ENCODE assay signal across 8 cellular contexts in the genomic region with DNA sequence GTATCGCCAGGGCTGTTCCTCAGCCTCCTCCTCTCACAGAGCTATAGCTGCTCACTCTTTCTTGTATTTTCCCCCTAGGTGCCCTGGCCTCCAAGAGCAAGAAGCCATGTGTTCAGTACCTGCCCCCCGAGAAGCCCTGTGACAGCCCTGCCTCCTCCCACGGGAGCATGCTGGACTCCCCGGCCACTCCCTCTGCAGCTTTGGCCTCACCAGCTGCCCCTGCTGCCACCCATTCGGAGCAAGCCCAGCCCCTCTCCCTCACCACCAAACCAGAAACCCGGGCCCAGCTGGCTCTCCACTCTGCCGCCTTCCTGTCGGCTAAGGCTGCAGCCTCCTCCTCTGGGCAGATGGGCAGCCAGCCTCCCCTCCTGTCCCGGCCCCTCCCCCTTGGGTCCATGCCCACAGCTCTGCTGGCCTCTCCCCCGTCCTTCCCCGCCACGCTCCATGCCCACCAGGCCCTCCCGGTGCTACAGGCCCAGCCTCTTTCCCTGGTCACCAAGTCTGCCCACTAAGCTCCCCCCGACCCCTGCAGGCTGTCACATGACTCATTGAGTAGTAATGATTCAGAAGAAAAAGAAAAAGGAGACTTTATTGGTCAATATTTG. TPM values are rescaled to one million over a fixed set of nuclear protein-coding genes. Genes with fewer than 3 reads are reported as not detected.
DNase-seq lines count a peak whose midpoint lies in the region; FAIRE-seq and TF ChIP-seq lines count a peak whose summit lies in the region.

No MANE protein-coding gene starts in this region.

- H3K27me3 ChIP-seq in adipocyte (replicated peaks; ENCODE audit: control insufficient read depth, insufficient read depth, low read length) = no peaks in the 10 kb centered on the region
- no peaks in the 10 kb centered on the region for H3K27me3 ChIP-seq in layer of hippocampus (ENCODE audit: control insufficient read depth, insufficient read depth, low read length)
- no peaks in the 10 kb centered on the region for H3K27me3 ChIP-seq in thymus (ENCODE audit: control insufficient read depth, insufficient read depth)
- no peaks in the 10 kb centered on the region for H3K27me3 ChIP-seq in smooth muscle cell (ENCODE audit: low read depth)

- H3K9ac ChIP-seq in adipocyte (ENCODE audit: low read length) = peak overlapping the region; percentile 1
- H3K9ac ChIP-seq in smooth muscle cell (ENCODE audit: low read depth) = no peak overlapping the region

- no peaks in the 10 kb centered on the region for H3F3A ChIP-seq in smooth muscle cell (ENCODE audit: low read depth)

- H3K4me1 ChIP-seq in adipocyte (ENCODE audit: control insufficient read depth, insufficient read depth, low read length) (peaks cover 31% of the 10 kb centered on the region), thymus (ENCODE audit: control insufficient read depth, insufficient read depth, low read length) (peaks cover 11% of the 10 kb centered on the region), smooth muscle cell (ENCODE audit: low read depth) (no peaks in the 10 kb centered on the region)

- H2AFZ ChIP-seq in smooth muscle cell (ENCODE audit: low read depth) = no peak overlapping the region

- TF ChIP-seq CTCF in smooth muscle cell (IDR thresholded peaks at IDR 0.05; ENCODE audit: borderline replicate concordance, insufficient read depth, poor library complexity, severe bottlenecking) = no peak

- no peaks in the 10 kb centered on the region for H4K20me1 ChIP-seq in smooth muscle cell (ENCODE audit: low read depth)

- FAIRE-seq in GM12891 (lab: Jason Lieb, UNC) = no peak

- H3K4me3 ChIP-seq in adipocyte (ENCODE audit: low read length) (no peak overlapping the region), thymus (ENCODE audit: low read length) (no peak overlapping the region), smooth muscle cell (no peak overlapping the region)

- H3K36me3 ChIP-seq in adipocyte (ENCODE audit: control insufficient read depth, insufficient read depth, low read length, severe bottlenecking) = peaks cover 51% of the 10 kb centered on the region
- peaks cover 7% of the 10 kb centered on the region for H3K36me3 ChIP-seq in thymus (ENCODE audit: control insufficient read depth, insufficient read depth)
- no peaks in the 10 kb centered on the region for H3K36me3 ChIP-seq in smooth muscle cell (ENCODE audit: low read depth)

- H3K9me3 ChIP-seq in adipocyte (ENCODE audit: control insufficient read depth, low read length) = no peaks in the 10 kb centered on the region
- no peaks in the 10 kb centered on the region for H3K9me3 ChIP-seq in thymus (ENCODE audit: control insufficient read depth)
- H3K9me3 ChIP-seq in smooth muscle cell (replicated peaks; ENCODE audit: low read depth) = no peaks in the 10 kb centered on the region

- no peak for TF ChIP-seq POLR2A in GM12891 (IDR thresholded peaks at IDR 0.05; ENCODE audit: low read depth, low read length)

- H3K4me2 ChIP-seq in smooth muscle cell = no peak overlapping the region

- H3K27ac ChIP-seq in layer of hippocampus (ENCODE audit: low read depth, low read length) (peak overlapping the region; percentile 22), thymus (ENCODE audit: low read depth) (peak overlapping the region; percentile 1), smooth muscle cell (ENCODE audit: low read depth) (no peak overlapping the region)

- DNase-seq in DMS 273 (lab: John Stamatoyannopoulos, UW; ENCODE audit: unreplicated experiment) (peak; percentile 97), M059J (ENCODE audit: low read depth) (peak; percentile 38), adipocyte (ENCODE audit: low read depth) (peak; percentile 24), smooth muscle cell (lab: John Stamatoyannopoulos, UW; ENCODE audit: unreplicated experiment) (no peak), GM12891 (ENCODE audit: insufficient read length, low spot score) (no peak), inferior parietal cortex (ENCODE audit: extremely low spot score) (no peak)

- no peaks in the 10 kb centered on the region for H3K79me2 ChIP-seq in smooth muscle cell (ENCODE audit: low read depth)

- 60% methylated on average over 14 of the region's 14 CpGs for whole genome bisulfite sequencing in thymus
- WGBS in smooth muscle cell (ENCODE audit: low lambda C conversion rate) = 75% methylated on average over 14 of the region's 14 CpGs

TF ChIP-seq in GM12891, 5 proteins besides CTCF, POLR2A, EP300 and RAD21:
- TF ChIP-seq POLR2AphosphoS5 (IDR thresholded peaks at IDR 0.05; ENCODE audit: low read depth, low read length) = no peak
- TF ChIP-seq PAX5 (IDR thresholded peaks at IDR 0.05; ENCODE audit: insufficient read depth, low read length, severe bottlenecking) = no peak
- no peak for TF ChIP-seq SPI1 (IDR thresholded peaks at IDR 0.05; ENCODE audit: low read depth, low read length)
- no peak for TF ChIP-seq POU2F2 (IDR thresholded peaks at IDR 0.05; ENCODE audit: low read depth, low read length)
- TF ChIP-seq TAF1 (IDR thresholded peaks at IDR 0.05; ENCODE audit: low read depth, low read length) = no peak
TF ChIP-seq in GM12891: peak in this region for 0.

RNA-seq across cellular contexts. Expression of gene TGOLN2, which starts 18.7 kb away (rescaled TPM):
- 88.8 and 134 TPM in 2 replicates for total RNA-seq in M059J (2014; rRNA removed; shearing (Covaris generic))
- 33.4 TPM for polyA plus RNA-seq in thymus
- total RNA-seq in smooth muscle cell = 51.4 and 52.0 TPM in 2 replicates
- polyA plus RNA-seq in smooth muscle cell = 34.4 and 37.1 TPM in 2 replicates
- 36.5 TPM for polyA plus RNA-seq in GM12891 (2012; ENCODE audit: low read depth, missing spikeins)

RNA-seq across cellular contexts. Expression of gene RETSAT, which starts 45.3 kb away (rescaled TPM):
- 19.0 and 25.0 TPM in 2 replicates for total RNA-seq in M059J (2014; rRNA removed; shearing (Covaris generic))
- polyA plus RNA-seq in thymus (12.8 TPM), smooth muscle cell (17.9 and 20.6 TPM in 2 replicates)
- total RNA-seq in smooth muscle cell = 24.1 and 29.9 TPM in 2 replicates
- polyA plus RNA-seq in GM12891 (2012; ENCODE audit: low read depth, missing spikeins) = 12.0 TPM

RNA-seq across cellular contexts. Expression of gene ELMOD3, which starts 45.5 kb away (rescaled TPM):
- 9.6 and 13.1 TPM in 2 replicates for total RNA-seq in M059J (2014; rRNA removed; shearing (Covaris generic))
- polyA plus RNA-seq in thymus (21.7 TPM), smooth muscle cell (15.2 and 16.4 TPM in 2 replicates)
- total RNA-seq in smooth muscle cell = 13.3 and 28.2 TPM in 2 replicates
- 7.6 TPM for polyA plus RNA-seq in GM12891 (2012; ENCODE audit: low read depth, missing spikeins)

Comparison
In these comparisons a context has a peak if more than half of its experiments do, and no peak if none do; other contexts are left out.
1. DNase-seq: peak in DMS 273 (single experiment), M059J (single experiment) and adipocyte (single experiment); none in smooth muscle cell (single experiment), GM12891 (single experiment) and inferior parietal cortex (single experiment).